In the genomic region with DNA sequence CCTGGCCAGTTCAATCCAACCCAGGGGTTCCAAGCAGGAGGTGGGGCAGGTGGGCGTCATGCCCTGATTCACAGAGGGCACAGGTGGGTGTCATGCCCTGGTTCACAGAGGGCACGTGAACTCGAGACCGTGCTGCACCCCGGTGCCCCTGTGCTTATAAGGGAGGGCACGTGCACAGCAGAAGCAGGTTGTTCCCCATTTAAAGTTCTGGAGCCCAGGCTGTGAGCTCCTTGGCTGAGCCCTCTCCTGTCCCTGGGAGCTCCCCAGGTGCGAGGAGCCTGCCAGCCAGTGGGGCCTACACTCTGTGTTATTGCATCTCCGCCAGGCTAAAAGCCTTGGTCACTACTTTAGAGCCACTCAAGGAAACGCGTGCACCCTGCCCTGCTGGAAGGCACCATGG, we compare ENCODE assay signal across 1 cellular context.
TF ChIP-seq lines count a peak whose summit lies in the region.

No MANE protein-coding gene starts in this region.

TF ChIP-seq in HepG2, 621 proteins besides CTCF, POLR2A, EP300 and RAD21:
- TF ChIP-seq GATAD1 (CRISPR knock-in tag; IDR thresholded peaks at IDR 0.05) (no peak), TCF7L2 (IDR thresholded peaks at IDR 0.05; ENCODE audit: low read depth, low read length) (no peak), TBX2 (CRISPR knock-in tag; IDR thresholded peaks at IDR 0.05; ENCODE audit: borderline replicate concordance) (no peak), ZSCAN9 (CRISPR knock-in tag; IDR thresholded peaks at IDR 0.05; ENCODE audit: borderline replicate concordance) (no peak), ZNF839 (CRISPR knock-in tag; IDR thresholded peaks at IDR 0.05; ENCODE audit: borderline replicate concordance) (no peak), ZNF207 (IDR thresholded peaks at IDR 0.05; ENCODE audit: borderline replicate concordance) (no peak), JDP2 (CRISPR knock-in tag; IDR thresholded peaks at IDR 0.05; ENCODE audit: borderline replicate concordance) (no peak), ADNP (CRISPR knock-in tag; IDR thresholded peaks at IDR 0.05) (no peak)
- TF ChIP-seq, protein P1, sequence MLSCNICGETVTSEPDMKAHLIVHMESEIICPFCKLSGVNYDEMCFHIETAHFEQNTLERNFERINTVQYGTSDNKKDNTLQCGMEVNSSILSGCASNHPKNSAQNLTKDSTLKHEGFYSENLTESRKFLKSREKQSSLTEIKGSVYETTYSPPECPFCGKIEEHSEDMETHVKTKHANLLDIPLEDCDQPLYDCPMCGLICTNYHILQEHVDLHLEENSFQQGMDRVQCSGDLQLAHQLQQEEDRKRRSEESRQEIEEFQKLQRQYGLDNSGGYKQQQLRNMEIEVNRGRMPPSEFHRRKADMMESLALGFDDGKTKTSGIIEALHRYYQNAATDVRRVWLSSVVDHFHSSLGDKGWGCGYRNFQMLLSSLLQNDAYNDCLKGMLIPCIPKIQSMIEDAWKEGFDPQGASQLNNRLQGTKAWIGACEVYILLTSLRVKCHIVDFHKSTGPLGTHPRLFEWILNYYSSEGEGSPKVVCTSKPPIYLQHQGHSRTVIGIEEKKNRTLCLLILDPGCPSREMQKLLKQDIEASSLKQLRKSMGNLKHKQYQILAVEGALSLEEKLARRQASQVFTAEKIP (CRISPR knock-in tag; IDR thresholded peaks at IDR 0.05; ENCODE audit: borderline replicate concordance): no peak
- TF ChIP-seq, protein P2, sequence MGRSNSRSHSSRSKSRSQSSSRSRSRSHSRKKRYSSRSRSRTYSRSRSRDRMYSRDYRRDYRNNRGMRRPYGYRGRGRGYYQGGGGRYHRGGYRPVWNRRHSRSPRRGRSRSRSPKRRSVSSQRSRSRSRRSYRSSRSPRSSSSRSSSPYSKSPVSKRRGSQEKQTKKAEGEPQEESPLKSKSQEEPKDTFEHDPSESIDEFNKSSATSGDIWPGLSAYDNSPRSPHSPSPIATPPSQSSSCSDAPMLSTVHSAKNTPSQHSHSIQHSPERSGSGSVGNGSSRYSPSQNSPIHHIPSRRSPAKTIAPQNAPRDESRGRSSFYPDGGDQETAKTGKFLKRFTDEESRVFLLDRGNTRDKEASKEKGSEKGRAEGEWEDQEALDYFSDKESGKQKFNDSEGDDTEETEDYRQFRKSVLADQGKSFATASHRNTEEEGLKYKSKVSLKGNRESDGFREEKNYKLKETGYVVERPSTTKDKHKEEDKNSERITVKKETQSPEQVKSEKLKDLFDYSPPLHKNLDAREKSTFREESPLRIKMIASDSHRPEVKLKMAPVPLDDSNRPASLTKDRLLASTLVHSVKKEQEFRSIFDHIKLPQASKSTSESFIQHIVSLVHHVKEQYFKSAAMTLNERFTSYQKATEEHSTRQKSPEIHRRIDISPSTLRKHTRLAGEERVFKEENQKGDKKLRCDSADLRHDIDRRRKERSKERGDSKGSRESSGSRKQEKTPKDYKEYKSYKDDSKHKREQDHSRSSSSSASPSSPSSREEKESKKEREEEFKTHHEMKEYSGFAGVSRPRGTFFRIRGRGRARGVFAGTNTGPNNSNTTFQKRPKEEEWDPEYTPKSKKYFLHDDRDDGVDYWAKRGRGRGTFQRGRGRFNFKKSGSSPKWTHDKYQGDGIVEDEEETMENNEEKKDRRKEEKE (IDR thresholded peaks at IDR 0.05): no peak
